10 cellular contexts compared by ENCODE assay signal in the genomic region with DNA sequence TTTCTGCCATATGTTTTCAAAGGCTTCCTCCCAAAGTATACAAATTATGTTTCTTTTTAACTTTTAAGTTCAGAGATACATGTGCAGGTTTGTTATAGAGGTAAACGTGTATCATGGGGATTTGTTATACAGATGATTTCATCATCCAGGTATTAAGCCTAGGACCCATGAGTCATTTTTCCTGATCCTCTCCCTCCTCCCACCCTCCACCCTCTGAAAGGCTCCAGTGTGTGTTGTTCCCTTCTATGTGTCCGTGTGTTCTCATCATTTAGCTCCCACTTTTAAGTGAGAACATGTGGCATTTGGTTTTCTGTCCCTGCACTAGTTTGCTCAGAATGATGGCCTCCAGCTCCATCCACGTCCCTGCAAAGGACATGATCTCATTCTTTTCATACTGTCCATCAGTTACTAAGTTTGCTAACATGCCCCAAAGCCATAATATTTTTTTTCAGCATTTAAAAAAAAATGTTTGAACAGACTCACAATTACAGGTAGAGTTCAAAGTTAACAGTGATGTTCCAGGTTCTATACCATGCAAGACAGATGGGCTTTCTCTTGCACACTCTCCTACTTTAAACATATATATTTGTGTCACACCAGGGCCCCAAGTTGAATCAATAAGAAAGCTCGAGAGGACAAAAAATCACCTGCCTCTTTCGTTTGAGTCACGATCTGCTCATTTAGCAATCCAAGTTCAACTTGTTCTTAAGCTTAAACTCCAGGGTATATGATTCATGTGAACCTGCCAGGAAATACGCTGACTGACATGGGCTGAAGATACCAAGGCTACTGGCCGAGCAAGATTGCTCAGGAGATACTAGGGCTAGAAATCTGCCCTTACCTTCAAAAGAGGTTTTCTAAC.
DNase-seq lines count a peak whose midpoint lies in the region; ATAC-seq and TF ChIP-seq lines count a peak whose summit lies in the region.
"Had no signal": no experiment of that assay in that cellular context is flagged by ENCODE, and none has a peak within 500 bp of the region (broad histone marks: within the 10 kb centered on the region; RNA-seq: fewer than 3 reads in every experiment).

No MANE protein-coding gene starts in this region.

- no peak for ATAC-seq in activated naive CD8-positive, alpha-beta T cell treated with anti-CD3 and anti-CD28 coated beads, Interleukin-2, amount 10 ng/mL, durations not matched to agents 7 days and 5 days (ENCODE audit: low read depth)
- ATAC-seq in upper lobe of left lung (ENCODE audit: low FRiP score in 2 of 2) (no peak), Right ventricle myocardium inferior (no peak)

- H3K27ac ChIP-seq in upper lobe of left lung: peak overlapping the region; percentile 26 to 67 (median 42)
- H3K27ac ChIP-seq: C4-2B had no signal

- CTCF ChIA-PET in activated CD4-positive, alpha-beta memory T cell treated with anti-CD3 and anti-CD28 coated beads, Interleukin-2, amount 10 ng/mL, durations not matched to agents 7 days and 5 days (lab: Charles Lee): interaction anchor here (0.6 to 2.0 kb wide), 7 partner anchors 13 to 234 kb away, joined by 3 to 8 read pairs (median 4); no protein-coding TSS in a partner anchor

- H3K27me3 ChIP-seq in upper lobe of left lung: no peaks in the 10 kb centered on the region

- TF ChIP-seq CTCF in upper lobe of left lung (IDR thresholded peaks at IDR 0.05): no peak

- no peak overlapping the region for H3K4me3 ChIP-seq in upper lobe of left lung

- DNase-seq in activated naive CD8-positive, alpha-beta T cell treated with anti-CD3 and anti-CD28 coated beads, Interleukin-2, amount 10 ng/mL, durations not matched to agents 7 days and 5 days: no peak
- no peak for DNase-seq in activated naive CD8-positive, alpha-beta T cell treated with anti-CD3 and anti-CD28 coated beads for 36 hours
- DNase-seq in activated CD4-positive, alpha-beta memory T cell treated with anti-CD3 and anti-CD28 coated beads, Interleukin-2, amount 10 ng/mL, durations not matched to agents 7 days and 5 days: no peak
- DNase-seq in iris pigment epithelial cell (ENCODE audit: low read depth) (peak; percentile 95), upper lobe of left lung (no peak), NCI-H146 treated with DMSO at 0.1 percent for 48 hours (lab: John Stamatoyannopoulos, UW; ENCODE audit: unreplicated experiment) (no peak), Right ventricle myocardium inferior (ENCODE audit: missing footprints) (no peak), retina (no peak)
- DNase-seq: NCI-H1694 had no signal

- H3K36me3 ChIP-seq in upper lobe of left lung: no peaks in the 10 kb centered on the region

- no peak for TF ChIP-seq EP300 in upper lobe of left lung (IDR thresholded peaks at IDR 0.05)

- intact Hi-C loops in Right ventricle myocardium inferior (cut with DNase I): no loop called here

- H3K4me1 Mint-ChIP-seq in activated naive CD8-positive, alpha-beta T cell treated with anti-CD3 and anti-CD28 coated beads, Interleukin-2, amount 10 ng/mL, durations not matched to agents 7 days and 5 days: peaks cover 27% of the 10 kb centered on the region
- H3K4me1 Mint-ChIP-seq in activated naive CD8-positive, alpha-beta T cell treated with anti-CD3 and anti-CD28 coated beads for 36 hours: peaks cover 13% of the 10 kb centered on the region
- peaks cover 34% of the 10 kb centered on the region for H3K4me1 Mint-ChIP-seq in activated CD4-positive, alpha-beta memory T cell treated with anti-CD3 and anti-CD28 coated beads, Interleukin-2, amount 10 ng/mL, durations not matched to agents 7 days and 5 days

- 67 to 72% methylated on average over 8 of the region's 8 CpGs for WGBS in upper lobe of left lung, 2 donors

- POLR2A ChIA-PET in activated naive CD8-positive, alpha-beta T cell treated with anti-CD3 and anti-CD28 coated beads, Interleukin-2, amount 10 ng/mL, durations not matched to agents 7 days and 5 days (lab: Charles Lee): no interaction called here
- POLR2A ChIA-PET in activated CD4-positive, alpha-beta memory T cell treated with anti-CD3 and anti-CD28 coated beads, Interleukin-2, amount 10 ng/mL, durations not matched to agents 7 days and 5 days (lab: Charles Lee): interaction anchor here (0.8 to 1.9 kb wide), 4 partner anchors 15 to 211 kb away, joined by 3 to 4 read pairs (median 4); no protein-coding TSS in a partner anchor

- H3K9me3 Mint-ChIP-seq in activated naive CD8-positive, alpha-beta T cell treated with anti-CD3 and anti-CD28 coated beads, Interleukin-2, amount 10 ng/mL, durations not matched to agents 7 days and 5 days: no peaks in the 10 kb centered on the region
- H3K9me3 Mint-ChIP-seq in activated naive CD8-positive, alpha-beta T cell treated with anti-CD3 and anti-CD28 coated beads for 36 hours: no peaks in the 10 kb centered on the region
- no peaks in the 10 kb centered on the region for H3K9me3 Mint-ChIP-seq in activated CD4-positive, alpha-beta memory T cell treated with anti-CD3 and anti-CD28 coated beads, Interleukin-2, amount 10 ng/mL, durations not matched to agents 7 days and 5 days

- peak overlapping the region; percentile 60 for H3K27ac Mint-ChIP-seq in activated naive CD8-positive, alpha-beta T cell treated with anti-CD3 and anti-CD28 coated beads, Interleukin-2, amount 10 ng/mL, durations not matched to agents 7 days and 5 days
- no peak overlapping the region for H3K27ac Mint-ChIP-seq in activated naive CD8-positive, alpha-beta T cell treated with anti-CD3 and anti-CD28 coated beads for 36 hours
- H3K27ac Mint-ChIP-seq in activated CD4-positive, alpha-beta memory T cell treated with anti-CD3 and anti-CD28 coated beads, Interleukin-2, amount 10 ng/mL, durations not matched to agents 7 days and 5 days: peak overlapping the region; percentile 94

- no peaks in the 10 kb centered on the region for H3K27me3 Mint-ChIP-seq in activated naive CD8-positive, alpha-beta T cell treated with anti-CD3 and anti-CD28 coated beads, Interleukin-2, amount 10 ng/mL, durations not matched to agents 7 days and 5 days
- no peaks in the 10 kb centered on the region for H3K27me3 Mint-ChIP-seq in activated naive CD8-positive, alpha-beta T cell treated with anti-CD3 and anti-CD28 coated beads for 36 hours
- H3K27me3 Mint-ChIP-seq in activated CD4-positive, alpha-beta memory T cell treated with anti-CD3 and anti-CD28 coated beads, Interleukin-2, amount 10 ng/mL, durations not matched to agents 7 days and 5 days: no peaks in the 10 kb centered on the region

- peaks cover 0 to 5% (median 1%) of the 10 kb centered on the region in 4 donors for H3K4me1 ChIP-seq in upper lobe of left lung

- H3K36me3 Mint-ChIP-seq in activated naive CD8-positive, alpha-beta T cell treated with anti-CD3 and anti-CD28 coated beads, Interleukin-2, amount 10 ng/mL, durations not matched to agents 7 days and 5 days: peaks cover 2% of the 10 kb centered on the region
- no peaks in the 10 kb centered on the region for H3K36me3 Mint-ChIP-seq in activated naive CD8-positive, alpha-beta T cell treated with anti-CD3 and anti-CD28 coated beads for 36 hours
- H3K36me3 Mint-ChIP-seq in activated CD4-positive, alpha-beta memory T cell treated with anti-CD3 and anti-CD28 coated beads, Interleukin-2, amount 10 ng/mL, durations not matched to agents 7 days and 5 days (ENCODE audit: low read depth): peaks cover 2% of the 10 kb centered on the region

- H3K4me3 Mint-ChIP-seq in activated naive CD8-positive, alpha-beta T cell treated with anti-CD3 and anti-CD28 coated beads, Interleukin-2, amount 10 ng/mL, durations not matched to agents 7 days and 5 days: no peak overlapping the region
- no peak overlapping the region for H3K4me3 Mint-ChIP-seq in activated naive CD8-positive, alpha-beta T cell treated with anti-CD3 and anti-CD28 coated beads for 36 hours
- no peak overlapping the region for H3K4me3 Mint-ChIP-seq in activated CD4-positive, alpha-beta memory T cell treated with anti-CD3 and anti-CD28 coated beads, Interleukin-2, amount 10 ng/mL, durations not matched to agents 7 days and 5 days

- H3K9me3 ChIP-seq in upper lobe of left lung: no peaks in the 10 kb centered on the region

- no peak for TF ChIP-seq POLR2A in upper lobe of left lung (IDR thresholded peaks at IDR 0.05)
